8 cellular contexts compared by ENCODE assay signal in the genomic region with DNA sequence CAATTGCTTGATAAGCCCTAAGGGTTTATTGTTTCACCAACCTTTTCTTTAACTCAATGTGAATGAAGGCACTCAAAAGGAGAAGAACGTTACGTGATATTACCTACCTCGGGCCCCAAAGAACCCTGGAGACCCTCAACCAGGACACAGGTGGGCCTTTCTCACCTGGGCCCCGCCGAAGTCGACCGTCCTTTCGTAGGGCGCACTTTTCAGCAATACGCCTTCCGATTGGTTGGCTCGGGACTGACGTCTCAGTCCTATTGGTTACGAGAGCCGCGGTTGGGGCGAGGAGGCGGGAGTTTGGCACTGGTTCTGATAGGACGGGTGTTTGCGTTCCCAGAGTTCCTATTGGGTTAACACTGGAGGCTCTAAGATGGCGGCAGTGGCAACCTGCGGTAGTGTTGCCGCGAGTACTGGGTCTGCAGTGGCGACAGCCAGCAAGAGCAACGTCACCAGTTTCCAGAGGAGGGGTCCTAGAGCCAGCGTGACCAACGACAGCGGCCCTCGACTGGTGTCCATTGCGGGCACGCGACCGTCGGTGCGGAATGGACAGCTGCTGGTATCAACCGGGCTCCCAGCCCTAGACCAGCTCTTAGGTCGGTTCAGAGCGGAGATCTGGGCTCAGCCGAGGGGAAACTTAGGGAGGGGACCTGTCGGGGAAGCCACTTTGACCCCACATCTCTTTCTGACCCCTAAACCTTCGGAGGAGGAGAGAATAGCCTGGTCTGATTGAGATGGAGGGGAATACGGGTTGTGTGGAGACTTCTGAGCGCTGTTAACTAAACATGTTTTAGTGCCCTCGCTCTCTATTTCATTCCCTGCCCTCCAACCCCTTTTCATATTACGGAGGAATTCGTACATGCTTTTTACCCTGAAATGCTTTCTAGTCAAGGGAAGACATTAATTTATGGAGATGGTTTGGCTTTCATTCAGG. TPM values are rescaled to one million over a fixed set of nuclear protein-coding genes. Genes with fewer than 3 reads are reported as not detected.
DNase-seq lines count a peak whose midpoint lies in the region; ATAC-seq, FAIRE-seq and TF ChIP-seq lines count a peak whose summit lies in the region.

A gene with protein sequence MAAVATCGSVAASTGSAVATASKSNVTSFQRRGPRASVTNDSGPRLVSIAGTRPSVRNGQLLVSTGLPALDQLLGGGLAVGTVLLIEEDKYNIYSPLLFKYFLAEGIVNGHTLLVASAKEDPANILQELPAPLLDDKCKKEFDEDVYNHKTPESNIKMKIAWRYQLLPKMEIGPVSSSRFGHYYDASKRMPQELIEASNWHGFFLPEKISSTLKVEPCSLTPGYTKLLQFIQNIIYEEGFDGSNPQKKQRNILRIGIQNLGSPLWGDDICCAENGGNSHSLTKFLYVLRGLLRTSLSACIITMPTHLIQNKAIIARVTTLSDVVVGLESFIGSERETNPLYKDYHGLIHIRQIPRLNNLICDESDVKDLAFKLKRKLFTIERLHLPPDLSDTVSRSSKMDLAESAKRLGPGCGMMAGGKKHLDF (plus strand): TSS at position 356 of the 934 bp plus-strand sequence. CDS start 18 bp downstream, at position 374.
A gene with protein sequence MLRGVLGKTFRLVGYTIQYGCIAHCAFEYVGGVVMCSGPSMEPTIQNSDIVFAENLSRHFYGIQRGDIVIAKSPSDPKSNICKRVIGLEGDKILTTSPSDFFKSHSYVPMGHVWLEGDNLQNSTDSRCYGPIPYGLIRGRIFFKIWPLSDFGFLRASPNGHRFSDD (minus strand): TSS at position 211 of the 934 bp plus-strand sequence. CDS start 46,346 bp downstream, outside the sequence.

- peak; percentile 90 for FAIRE-seq in endothelial cell of umbilical vein (lab: Jason Lieb, UNC)

- H3K27me3 ChIP-seq in HUES64 (ENCODE audit: insufficient read depth, low read length) (no peaks in the 10 kb centered on the region), OCI-LY1 (ENCODE audit: insufficient read depth, low read length) (no peaks in the 10 kb centered on the region), endothelial cell of umbilical vein (ENCODE audit: control insufficient read depth in 2 of 2, insufficient read depth in 2 of 2, low read length in 2 of 2) (no peaks in the 10 kb centered on the region)

- peak within 1 kb of the TSS; percentile 81 for H3K4me3 Mint-ChIP-seq in Calu3 (ENCODE audit: low read depth, unreplicated experiment)

- intact Hi-C loops in Calu3 (cut with micrococcal nuclease; ENCODE audit: unreplicated experiment) = no loop called here
- intact Hi-C loops in endothelial cell of umbilical vein (cut with micrococcal nuclease) = loop anchor here (5.0 kb wide), 2 partner anchors 293 to 578 kb away; no protein-coding TSS in a partner anchor

- H3K4me1 ChIP-seq in HUES64 (ENCODE audit: insufficient read depth, low read length) = peaks cover 18% of the 10 kb centered on the region; the same call in 1 of the 2 replicates
- peaks cover 29% of the 10 kb centered on the region for H3K4me1 ChIP-seq in OCI-LY1 (ENCODE audit: insufficient read depth, low read length, severe bottlenecking)
- peaks cover 11% of the 10 kb centered on the region for H3K4me1 ChIP-seq in endothelial cell of umbilical vein (ENCODE audit: control insufficient read depth, extremely low read depth, insufficient read depth, low read length)

- peak within 1 kb of the TSS; percentile 88 for H3K9ac ChIP-seq in HUES64 (ENCODE audit: low read depth, low read length)
- H3K9ac ChIP-seq in OCI-LY1 (ENCODE audit: low read length) = peak within 1 kb of the TSS; percentile 78
- H3K9ac ChIP-seq in endothelial cell of umbilical vein (replicated peaks; ENCODE audit: extremely low read depth, insufficient read depth, low read length) = peak within 1 kb of the TSS; percentile 71

- CTCF ChIA-PET in Calu3 (lab: Charles Lee) = no interaction called here
- CTCF ChIA-PET in endothelial cell of umbilical vein (lab: Charles Lee) = interaction anchor here (0.9 to 1.4 kb wide), 4 partner anchors 49 to 449 kb away, joined by 3 read pairs; no protein-coding TSS in a partner anchor

- H3K9me3 ChIP-seq in HUES64 (ENCODE audit: insufficient read depth, low read depth, low read length) (no peaks in the 10 kb centered on the region), OCI-LY1 (ENCODE audit: low read length) (no peaks in the 10 kb centered on the region), endothelial cell of umbilical vein (replicated peaks; ENCODE audit: control insufficient read depth, insufficient read depth, low read length) (no peaks in the 10 kb centered on the region)

- peaks cover 12% of the 10 kb centered on the region for H3K4me1 Mint-ChIP-seq in Calu3 (ENCODE audit: low read depth, unreplicated experiment)

- H3K4me2 ChIP-seq in OCI-LY1 (ENCODE audit: low read length) = peak within 1 kb of the TSS; percentile 92
- peak within 1 kb of the TSS; percentile 98 for H3K4me2 ChIP-seq in endothelial cell of umbilical vein (ENCODE audit: insufficient read depth, low read length)

- WGBS in HUES64 = under 1% methylated on average over 45 of the region's 47 CpGs

- H3K36me3 ChIP-seq in HUES64 (ENCODE audit: insufficient read depth, low read length) (peaks cover 9% of the 10 kb centered on the region), OCI-LY1 (ENCODE audit: insufficient read depth, low read length) (peaks cover 7% of the 10 kb centered on the region; the same call in 1 of the 2 replicates), endothelial cell of umbilical vein (ENCODE audit: control insufficient read depth in 2 of 2, extremely low read depth in 1 of 2, insufficient read depth in 2 of 2, low read length in 2 of 2) (no peaks in the 10 kb centered on the region)

- TF ChIP-seq CTCF in Calu3 (IDR thresholded peaks at IDR 0.05; ENCODE audit: unreplicated experiment) (no peak), OCI-LY1 (IDR thresholded peaks at IDR 0.05; ENCODE audit: low read length) (no peak), endothelial cell of umbilical vein (IDR thresholded peaks at IDR 0.05; ENCODE audit: extremely low read depth in 1 of 2, insufficient read depth in 1 of 2, low read depth in 1 of 2, low read length in 2 of 2) (no peak)

- ATAC-seq in GM21447 (IDR thresholded peaks at IDR 0.05; ENCODE audit: unreplicated experiment) = peak; percentile 100

- H3K9me1 ChIP-seq in endothelial cell of umbilical vein (replicated peaks; ENCODE audit: control insufficient read depth, extremely low read depth, insufficient read depth, low read length) = no peaks in the 10 kb centered on the region

- H3K36me3 Mint-ChIP-seq in Calu3 (ENCODE audit: insufficient read depth, unreplicated experiment) = peaks cover 36% of the 10 kb centered on the region

- H3K27me3 Mint-ChIP-seq in Calu3 (ENCODE audit: unreplicated experiment) = no peaks in the 10 kb centered on the region

- H3K79me2 ChIP-seq in OCI-LY1 (ENCODE audit: insufficient read depth, low read length) (peaks cover 67% of the 10 kb centered on the region), endothelial cell of umbilical vein (ENCODE audit: control insufficient read depth, insufficient read depth, low read length) (peaks cover 30% of the 10 kb centered on the region)

- peak within 1 kb of the TSS; percentile 82 for H3K27ac Mint-ChIP-seq in Calu3 (ENCODE audit: unreplicated experiment)

- dilution Hi-C loops in endothelial cell of umbilical vein (cut with MboI; ENCODE audit: extremely low pct_ligation_motif_present, low sequenced_read_pairs) = no loop called here

- H3K9me3 Mint-ChIP-seq in Calu3 (ENCODE audit: low read depth, unreplicated experiment) = no peaks in the 10 kb centered on the region

- H4K20me1 ChIP-seq in OCI-LY1 (ENCODE audit: insufficient read depth, low read length) (no peaks in the 10 kb centered on the region), endothelial cell of umbilical vein (replicated peaks; ENCODE audit: control insufficient read depth, extremely low read depth, insufficient read depth, low read length) (no peaks in the 10 kb centered on the region)

- peak within 1 kb of the TSS; percentile 16; the same call in 1 of the 2 replicates for H2AFZ ChIP-seq in OCI-LY1 (ENCODE audit: low read length)
- peak within 1 kb of the TSS; percentile 88 for H2AFZ ChIP-seq in endothelial cell of umbilical vein (ENCODE audit: low read depth, low read length)

- H3K27ac ChIP-seq in HUES64 (ENCODE audit: low read depth, low read length) (peak within 1 kb of the TSS; percentile 80), OCI-LY1 (ENCODE audit: low read depth, low read length, poor library complexity, severe bottlenecking) (peak within 1 kb of the TSS; percentile 45), endothelial cell of umbilical vein (ENCODE audit: insufficient read depth, low read depth, low read length) (peak within 1 kb of the TSS; percentile 16)

- TF ChIP-seq POLR2A in endothelial cell of umbilical vein (IDR thresholded peaks at IDR 0.05; ENCODE audit: low read depth, low read length) = peak; percentile 88

- DNase-seq in Calu3 (peak; percentile 94), endothelial cell of umbilical vein (ENCODE audit: low read depth, low spot score) (peak; percentile 99), middle frontal gyrus (ENCODE audit: extremely low spot score, low spot score) (peak; percentile 96)
- peak; percentile 94 for DNase-seq in activated CD8-positive, alpha-beta memory T cell treated with anti-CD3 and anti-CD28 coated beads, Interleukin-2, amount 50 U/mL, for 4 hours
- DNase-seq in stimulated activated CD8-positive, alpha-beta memory T cell treated with anti-CD3 and anti-CD28 coated beads, Interleukin-2, amount 100 ng/mL, for 48 hours (ENCODE audit: low read depth in 2 of 2) = peak; percentile 78 to 91

- no peaks in the 10 kb centered on the region for H3F3A ChIP-seq in OCI-LY1 (ENCODE audit: insufficient read depth, low read length)

- no peaks in the 10 kb centered on the region for H3K9me2 ChIP-seq in OCI-LY1 (ENCODE audit: low read depth, low read length)

- POLR2A ChIA-PET in endothelial cell of umbilical vein (lab: Charles Lee) = no interaction called here

- BruUV-seq in Calu3 (replicated peaks; lab: Mats Ljungman, UMichigan) = no TSS peak
- TSS peak; percentile 58 for BruUV-seq in endothelial cell of umbilical vein (replicated peaks; lab: Mats Ljungman, UMichigan)

- H3K4me3 ChIP-seq in HUES64 (ENCODE audit: low read length) (peak within 1 kb of the TSS; percentile 94), OCI-LY1 (ENCODE audit: low read depth, low read length, poor library complexity, severe bottlenecking) (peak within 1 kb of the TSS; percentile 75), endothelial cell of umbilical vein (replicated peaks in 1 of 3; ENCODE audit: insufficient read depth in 1 of 3, low read depth in 1 of 3, low read length in 3 of 3) (peak within 1 kb of the TSS; percentile 31 to 99 (median 98))

RNA-seq across cellular contexts. Expression of the first gene that starts in this region (rescaled TPM):
- total RNA-seq in Calu3 (2022) (18.0 and 20.3 TPM in 2 replicates), endothelial cell of umbilical vein (14.1 and 16.3 TPM in 2 replicates)
- polyA plus RNA-seq in HUES64 (2013, experiment 1 of 2) = 16.3 TPM
- 21.2 TPM for polyA plus RNA-seq in HUES64 (2013, experiment 2 of 2)
- 8.1 and 11.6 TPM in 2 replicates for polyA plus RNA-seq in endothelial cell of umbilical vein
- polyA plus RNA-seq in endothelial cell of umbilical vein (2011; cell fraction: cytosol; rRNA removed) = 11.7 and 12.4 TPM in 2 replicates
- polyA plus RNA-seq in endothelial cell of umbilical vein (2011; cell fraction: nucleus; rRNA removed) = 11.7 and 12.4 TPM in 2 replicates
- polyA plus RNA-seq in endothelial cell of umbilical vein (2012) = 11.4 and 12.6 TPM in 2 replicates
- polyA minus RNA-seq in endothelial cell of umbilical vein = 19.1 and 20.0 TPM in 2 replicates
- 17.5 TPM for polyA minus RNA-seq in endothelial cell of umbilical vein (2011; cell fraction: cytosol; rRNA and poly(A)+ RNA removed)
- 74.4 and 96.0 TPM in 2 replicates for polyA minus RNA-seq in endothelial cell of umbilical vein (2011; cell fraction: nucleus; rRNA and poly(A)+ RNA removed)

RNA-seq across cellular contexts. Expression of the second gene that starts in this region (rescaled TPM):
- total RNA-seq in Calu3 (2022) = 22.9 and 25.5 TPM in 2 replicates
- polyA plus RNA-seq in HUES64 (2013, experiment 1 of 2) = 27.7 TPM
- polyA plus RNA-seq in HUES64 (2013, experiment 2 of 2) = 31.8 TPM
- total RNA-seq in endothelial cell of umbilical vein = 14.8 and 16.8 TPM in 2 replicates
- polyA plus RNA-seq in endothelial cell of umbilical vein = 21.6 and 41.8 TPM in 2 replicates
- 35.9 and 38.8 TPM in 2 replicates for polyA plus RNA-seq in endothelial cell of umbilical vein (2011; cell fraction: cytosol; rRNA removed)
- 21.4 and 23.0 TPM in 2 replicates for polyA plus RNA-seq in endothelial cell of umbilical vein (2011; cell fraction: nucleus; rRNA removed)
- 14.5 and 18.8 TPM in 2 replicates for polyA plus RNA-seq in endothelial cell of umbilical vein (2012)
- polyA minus RNA-seq in endothelial cell of umbilical vein = 11.6 and 12.1 TPM in 2 replicates
- polyA minus RNA-seq in endothelial cell of umbilical vein (2011; cell fraction: cytosol; rRNA and poly(A)+ RNA removed) = 11.5 TPM
- polyA minus RNA-seq in endothelial cell of umbilical vein (2011; cell fraction: nucleus; rRNA and poly(A)+ RNA removed) = 14.7 and 17.9 TPM in 2 replicates

Comparison
In these comparisons a context has a peak if more than half of its experiments do, and no peak if none do; other contexts are left out.
1. Peak in every context shown above with its lines: DNase-seq, ATAC-seq, H3K4me3 ChIP-seq and H3K27ac ChIP-seq.
2. H3K27ac ChIP-seq: peak in every context shown above with its lines; median percentile 80 in HUES64; 45 in OCI-LY1; 16 in endothelial cell of umbilical vein.